16 cellular contexts compared by ENCODE assay signal in genomic region chr3:192884831-192885356, GRCh38. TPM values are rescaled to one million over a fixed set of nuclear protein-coding genes. Genes with fewer than 3 reads are reported as not detected.
DNase-seq lines count a peak whose midpoint lies in the region; ATAC-seq, FAIRE-seq and TF ChIP-seq lines count a peak whose summit lies in the region.
"Had no signal": no experiment of that assay in that cellular context is flagged by ENCODE, and none has a peak within 500 bp of the region (broad histone marks: within the 10 kb centered on the region; RNA-seq: fewer than 3 reads in every experiment).

No MANE protein-coding gene starts in this region.

- H3K36me3 ChIP-seq in BJ (ENCODE audit: control insufficient read depth, insufficient read depth, low read length) (no peaks in the 10 kb centered on the region), IMR-90 (ENCODE audit: control insufficient read depth, insufficient read depth, low read length) (no peaks in the 10 kb centered on the region), HepG2 (replicated peaks in 1 of 2; ENCODE audit: control insufficient read depth in 1 of 2, insufficient read depth in 2 of 2, low read length in 2 of 2) (no peaks in the 10 kb centered on the region), MM.1S (replicated peaks; ENCODE audit: insufficient read depth, low read length) (no peaks in the 10 kb centered on the region)
- H3K36me3 ChIP-seq: esophagus muscularis mucosa, upper lobe of left lung had no signal

- TF ChIP-seq CTCF in BJ (IDR thresholded peaks at IDR 0.05; ENCODE audit: insufficient read depth, low read depth, low read length) (no peak), IMR-90 (conservative IDR thresholded peaks at IDR 0.05; ENCODE audit: low read depth, low read length) (no peak), cardiac fibroblast (IDR thresholded peaks at IDR 0.05; ENCODE audit: low read depth, low read length) (no peak), mesothelial cell of epicardium (IDR thresholded peaks at IDR 0.05; ENCODE audit: unreplicated experiment) (no peak), HepG2 (CRISPR knock-in tag; IDR thresholded peaks at IDR 0.05) (no peak), MM.1S (IDR thresholded peaks at IDR 0.05; ENCODE audit: low read length) (no peak)

- ATAC-seq in IMR-90 (ENCODE audit: low read depth) (no peak), HepG2 (no peak)
- ATAC-seq: psoas muscle had no signal

- H3K23ac ChIP-seq in IMR-90 (ENCODE audit: low read depth, low read length) = peak overlapping the region; percentile 86; the same call in 1 of the 2 replicates

- H3K79me2 ChIP-seq in HepG2 (ENCODE audit: insufficient read depth, low read length) (no peaks in the 10 kb centered on the region), MM.1S (ENCODE audit: low read length) (0 out of 2 replicates have a peak, but pooled peaks cover 3% of the 10 kb centered on the region)

- peaks cover 22% of the 10 kb centered on the region for H3K9me1 ChIP-seq in IMR-90 (ENCODE audit: insufficient read depth, low read length)

- peak overlapping the region; percentile 88 for H4K91ac ChIP-seq in IMR-90 (ENCODE audit: insufficient read depth, low read depth, low read length)

- H2BK15ac ChIP-seq in IMR-90 (ENCODE audit: low read depth, low read length) = peak overlapping the region; percentile 90; the same call in 2 of the 3 replicates

- FAIRE-seq in HepG2 (lab: Jason Lieb, UNC) = no peak

- no peak for TF ChIP-seq POLR2A in IMR-90 (IDR thresholded peaks at IDR 0.05; ENCODE audit: low read depth, low read length)
- TF ChIP-seq POLR2A in HepG2 (IDR thresholded peaks at IDR 0.05; ENCODE audit: insufficient read depth in 1 of 2, low read depth in 2 of 2, low read length in 2 of 2) = no peak

- no CpG with 5 or more reads among the region's 4 CpGs for WGBS in IMR-90 (ENCODE audit: extremely low coverage in 2 of 2, insufficient read length in 1 of 2), 2 experiments
- WGBS in HepG2 (ENCODE audit: low lambda C conversion rate) = 87% methylated on average over 4 of the region's 4 CpGs

- peaks cover 65% of the 10 kb centered on the region for H3K4me1 Mint-ChIP-seq in mesothelial cell of epicardium

- H3K9me3 ChIP-seq in IMR-90 (ENCODE audit: control insufficient read depth, insufficient read depth, low read length) (no peaks in the 10 kb centered on the region), HepG2 (ENCODE audit: low read length) (no peaks in the 10 kb centered on the region), MM.1S (replicated peaks; ENCODE audit: insufficient read depth, low read length) (no peaks in the 10 kb centered on the region)
- H3K9me3 ChIP-seq: esophagus muscularis mucosa, psoas muscle, upper lobe of left lung had no signal

- H2BK20ac ChIP-seq in IMR-90 (ENCODE audit: low read depth, low read length) = peak overlapping the region; percentile 91

- TF ChIP-seq RAD21 in IMR-90 (IDR thresholded peaks at IDR 0.05; ENCODE audit: low read length) (no peak), HepG2 (CRISPR knock-in tag; IDR thresholded peaks at IDR 0.05) (no peak)

- H3K36me3 Mint-ChIP-seq in mesothelial cell of epicardium = no peaks in the 10 kb centered on the region
- H3K36me3 Mint-ChIP-seq: activated naive CD4-positive, alpha-beta T cell treated with anti-CD3 and anti-CD28 coated beads, Interleukin-2, amount 50 U/mL, for 24 hours had no signal

- H3K4me2 ChIP-seq in IMR-90 (ENCODE audit: low read depth, low read length) (no peak overlapping the region), HepG2 (ENCODE audit: low read depth, low read length) (no peak overlapping the region), MM.1S (ENCODE audit: low read depth, low read length) (no peak overlapping the region)

- 0 out of 2 replicates have a peak overlapping the region, but pooled peaks have one; percentile 10 for H4K5ac ChIP-seq in IMR-90 (ENCODE audit: low read depth, low read length)

- no peaks in the 10 kb centered on the region for H3F3A ChIP-seq in MM.1S (ENCODE audit: insufficient read depth, low read length)

- peak overlapping the region; percentile 86 to 88 for H4K8ac ChIP-seq in IMR-90 (ENCODE audit: low read depth in 2 of 2, low read length in 2 of 2)

- H3K79me1 ChIP-seq in IMR-90 (ENCODE audit: low read depth in 1 of 2, low read length in 2 of 2) = peaks cover 34 to 58% of the 10 kb centered on the region in 2 experiments

- peak overlapping the region; percentile 84; the same call in 1 of the 2 replicates for H3K18ac ChIP-seq in IMR-90 (ENCODE audit: low read depth, low read length)

- H3K4me3 ChIP-seq in BJ (ENCODE audit: low read depth, low read length) (no peak overlapping the region), IMR-90 (ENCODE audit: insufficient read depth, low read depth, low read length) (no peak overlapping the region), cardiac fibroblast (replicated peaks in 1 of 2; ENCODE audit: low read depth in 2 of 2, low read length in 2 of 2) (no peak overlapping the region), HepG2 (replicated peaks in 1 of 3; ENCODE audit: insufficient read depth in 1 of 3, low read depth in 2 of 3, low read length in 3 of 3) (no peak overlapping the region), MM.1S (ENCODE audit: low read length) (no peak overlapping the region)
- H3K4me3 ChIP-seq: esophagus muscularis mucosa, psoas muscle, upper lobe of left lung had no signal

- no peak overlapping the region for H3K4me3 Mint-ChIP-seq in mesothelial cell of epicardium
- H3K4me3 Mint-ChIP-seq: activated naive CD4-positive, alpha-beta T cell treated with anti-CD3 and anti-CD28 coated beads, Interleukin-2, amount 50 U/mL, for 24 hours had no signal

- H2BK5ac ChIP-seq in IMR-90 (ENCODE audit: low read depth, low read length, poor library complexity, severe bottlenecking) = peak overlapping the region; percentile 78

- H2AFZ ChIP-seq in IMR-90 (replicated peaks; ENCODE audit: low read length, poor library complexity) (no peak overlapping the region), HepG2 (ENCODE audit: low read length) (no peak overlapping the region), MM.1S (ENCODE audit: low read length) (no peak overlapping the region)

- H3K4me1 ChIP-seq in IMR-90 (ENCODE audit: control insufficient read depth, insufficient read depth, low read length) (peaks cover 26% of the 10 kb centered on the region), HepG2 (ENCODE audit: insufficient read depth, low read length) (peaks cover 60% of the 10 kb centered on the region), MM.1S (ENCODE audit: low read length) (peaks cover 2% of the 10 kb centered on the region)
- H3K4me1 ChIP-seq: psoas muscle had no signal

- TF ChIP-seq EP300 in HepG2 (IDR thresholded peaks at IDR 0.05; ENCODE audit: low read depth in 2 of 2, low read length in 2 of 2) (no peak), HepG2 (CRISPR knock-in tag; IDR thresholded peaks at IDR 0.05; ENCODE audit: borderline replicate concordance) (no peak)

- dilution Hi-C loops in IMR-90 (cut with HindIII; ENCODE audit: low sequenced_read_pairs, unreplicated experiment) = no loop called here

- DNase-seq in BJ (ENCODE audit: low read depth) = peak; percentile 54
- peak; percentile 72 for DNase-seq in IMR-90
- DNase-seq in cardiac fibroblast (ENCODE audit: low read depth in 2 of 2) = peak; percentile 41 to 83
- DNase-seq in mesothelial cell of epicardium (ENCODE audit: low spot score in 2 of 2, unreplicated experiment in 2 of 2) = no peak
- DNase-seq in occipital lobe (lab: John Stamatoyannopoulos, UW) = no peak
- no peak for DNase-seq in pons (ENCODE audit: low spot score)
- DNase-seq in HepG2 (ENCODE audit: low spot score) = no peak
- DNase-seq in MM.1S = no peak
- DNase-seq: DMS53, Kasumi-1, NCI-H187 treated with DMSO at 0.1 percent for 48 hours, psoas muscle, upper lobe of left lung had no signal

- POLR2A ChIA-PET in BJ (lab: Charles Lee) = no interaction called here
- POLR2A ChIA-PET in IMR-90 (lab: Charles Lee; ENCODE audit: unreplicated experiment) = no interaction called here
- POLR2A ChIA-PET in HepG2 (lab: Yijun Ruan, JAX) = interaction anchor here (1.1 kb wide), 1 partner anchor 12 kb away, joined by 3 read pairs; no protein-coding TSS in a partner anchor

- intact Hi-C loops in IMR-90 (cut with micrococcal nuclease) = no loop called here
- intact Hi-C loops in HepG2 (cut with micrococcal nuclease; ENCODE audit: unreplicated experiment) = loop anchor here (5.0 kb wide), 1 partner anchor 68 kb away; no protein-coding TSS in a partner anchor

- H2BK120ac ChIP-seq in IMR-90 (ENCODE audit: low read depth, low read length) = peak overlapping the region; percentile 92

- peak overlapping the region; percentile 93 for H3K4ac ChIP-seq in IMR-90 (ENCODE audit: low read depth, low read length)

- no peaks in the 10 kb centered on the region for H3K9me2 ChIP-seq in MM.1S (replicated peaks; ENCODE audit: insufficient read depth, low read length)

- H3K9me3 Mint-ChIP-seq in mesothelial cell of epicardium = no peaks in the 10 kb centered on the region
- H3K9me3 Mint-ChIP-seq: activated naive CD4-positive, alpha-beta T cell treated with anti-CD3 and anti-CD28 coated beads, Interleukin-2, amount 50 U/mL, for 24 hours had no signal

- H3K27ac ChIP-seq in IMR-90 (ENCODE audit: insufficient read depth, low read length) (peak overlapping the region; percentile 34; the same call in 1 of the 2 replicates), HepG2 (ENCODE audit: extremely low read length, insufficient read depth, low read length) (no peak overlapping the region), MM.1S (ENCODE audit: low read length) (no peak overlapping the region)
- H3K27ac ChIP-seq: esophagus muscularis mucosa, psoas muscle, upper lobe of left lung, VCaP had no signal

- H4K20me1 ChIP-seq in IMR-90 (ENCODE audit: insufficient read depth, low read length) (no peaks in the 10 kb centered on the region), HepG2 (ENCODE audit: insufficient read depth, low read length) (no peaks in the 10 kb centered on the region), MM.1S (ENCODE audit: insufficient read depth, low read length) (no peaks in the 10 kb centered on the region)

- no TSS peak for BruUV-seq in IMR-90 (replicated peaks; lab: Mats Ljungman, UMichigan)
- BruUV-seq in HepG2 (replicated peaks; lab: Mats Ljungman, UMichigan) = no TSS peak

- in situ Hi-C loops in IMR-90 (cut with MboI; ENCODE audit: low sequenced_read_pairs) (loop anchor here (25.0 kb wide), 1 partner anchor 1548 kb away; the partner anchor contains the start of genes CCDC50 and UTS2B), HepG2 (cut with HindIII; ENCODE audit: extremely low pct_ligation_motif_present, low pct_unique_long_range_greater_than_20kb) (no loop called here)

- no peaks in the 10 kb centered on the region for H3K27me3 Mint-ChIP-seq in mesothelial cell of epicardium (ENCODE audit: low read depth)
- H3K27me3 Mint-ChIP-seq: activated naive CD4-positive, alpha-beta T cell treated with anti-CD3 and anti-CD28 coated beads, Interleukin-2, amount 50 U/mL, for 24 hours had no signal

- CTCF ChIA-PET in BJ (lab: Yijun Ruan, JAX) (no interaction called here), IMR-90 (lab: Yijun Ruan, JAX) (no interaction called here), HepG2 (lab: Yijun Ruan, JAX; ENCODE audit: low intra/inter-chr PET ratio, low total read pairs) (no interaction called here)

- peak overlapping the region; percentile 75 for H2AK9ac ChIP-seq in IMR-90 (replicated peaks; ENCODE audit: low read depth, low read length, poor library complexity)

- H3K9ac ChIP-seq in IMR-90 (ENCODE audit: low read depth, low read length) (no peak overlapping the region), HepG2 (ENCODE audit: insufficient read depth, low read depth, low read length) (no peak overlapping the region), MM.1S (ENCODE audit: low read length) (no peak overlapping the region)

- no peaks in the 10 kb centered on the region for H3K27me3 ChIP-seq in BJ (ENCODE audit: control insufficient read depth, insufficient read depth, low read length)
- H3K27me3 ChIP-seq in IMR-90 (ENCODE audit: control insufficient read depth, insufficient read depth, low read length) = no peaks in the 10 kb centered on the region
- no peaks in the 10 kb centered on the region for H3K27me3 ChIP-seq in HepG2 (ENCODE audit: control insufficient read depth in 1 of 2, insufficient read depth in 2 of 2, low read length in 2 of 2)
- no peaks in the 10 kb centered on the region for H3K27me3 ChIP-seq in MM.1S (replicated peaks; ENCODE audit: insufficient read depth, low read length)
- H3K27me3 ChIP-seq: esophagus muscularis mucosa, upper lobe of left lung had no signal

- H3K14ac ChIP-seq in IMR-90 (replicated peaks; ENCODE audit: low read depth, low read length) = peak overlapping the region; percentile 89

- peak overlapping the region; percentile 17; the same call in 1 of the 2 replicates for H3K56ac ChIP-seq in IMR-90 (ENCODE audit: extremely low read depth, insufficient read depth, low read length)

- peak overlapping the region; percentile 89 for H3K27ac Mint-ChIP-seq in mesothelial cell of epicardium
- H3K27ac Mint-ChIP-seq: activated naive CD4-positive, alpha-beta T cell treated with anti-CD3 and anti-CD28 coated beads, Interleukin-2, amount 50 U/mL, for 24 hours had no signal

- peak overlapping the region; percentile 98 for H2AK5ac ChIP-seq in IMR-90 (ENCODE audit: low read depth, low read length)

RNA-seq across cellular contexts. Expression of gene MB21D2, which starts 32.8 kb away (rescaled TPM):
- polyA plus RNA-seq in BJ (2011; rRNA removed) (12.3 and 13.3 TPM in 2 replicates), IMR-90 (2012; rRNA removed) (13.6 and 14.6 TPM in 2 replicates), HepG2 (2011; rRNA removed) (0.85 and 0.90 TPM in 2 replicates)
- polyA minus RNA-seq in BJ (2011; rRNA and poly(A)+ RNA removed) = 20.3 and 27.6 TPM in 2 replicates
- total RNA-seq in IMR-90 (2012; rRNA removed) (44.8 and 46.4 TPM in 2 replicates), mesothelial cell of epicardium (8.5 to 9.4 TPM (median 9.1 TPM) in 3 replicates), occipital lobe (61.9 TPM), HepG2 (2016; rRNA removed; fragmentation: Illumina TruSeq; extraction: Trizol) (1.6 and 2.8 TPM in 2 replicates)
- 8.7 and 9.0 TPM in 2 replicates for polyA plus RNA-seq in IMR-90 (2012; cell fraction: cytosol; rRNA removed)
- 7.6 and 8.1 TPM in 2 replicates for polyA plus RNA-seq in IMR-90 (2012; cell fraction: nucleus; rRNA removed; ENCODE audit: low replicate concordance)
- total RNA-seq in HepG2 (2016; cell fraction: cytosol; rRNA removed; fragmentation: Illumina TruSeq; extraction: Trizol; ENCODE audit: low read depth) = 0.26 and 0.40 TPM in 2 replicates
- 2.0 and 2.4 TPM in 2 replicates for total RNA-seq in HepG2 (2016; cell fraction: insoluble cytoplasmic fraction; rRNA removed; fragmentation: Illumina TruSeq; extraction: Trizol)
- total RNA-seq in HepG2 (2016; cell fraction: membrane; rRNA removed; fragmentation: Illumina TruSeq; extraction: Trizol) = 0.93 and 1.1 TPM in 2 replicates
- total RNA-seq in HepG2 (2016; cell fraction: nucleus; rRNA removed; fragmentation: Illumina TruSeq; extraction: Trizol) = 1.3 and 1.9 TPM in 2 replicates
- 0.62 and 0.71 TPM in 2 replicates for polyA plus RNA-seq in HepG2 (2011; cell fraction: cytosol; rRNA removed)
- polyA plus RNA-seq in HepG2 (2011; cell fraction: nucleus; rRNA removed) = 0.37 and 0.73 TPM in 2 replicates
- polyA plus RNA-seq in HepG2 (2012) = 0.79 and 0.98 TPM in 2 replicates
- 0.07 and 0.15 TPM in 2 replicates for polyA plus RNA-seq in HepG2 (2016; cell fraction: cytosol; fragmentation: Illumina TruSeq; extraction: Trizol; ENCODE audit: low read depth)
- 1.9 TPM in 2 replicates for polyA plus RNA-seq in HepG2 (2016; cell fraction: insoluble cytoplasmic fraction; fragmentation: Illumina TruSeq; extraction: Trizol; ENCODE audit: low read depth)
- 0.37 and 0.52 TPM in 2 replicates for polyA plus RNA-seq in HepG2 (2016; cell fraction: membrane; fragmentation: Illumina TruSeq; extraction: Trizol; ENCODE audit: low read depth)
- polyA plus RNA-seq in HepG2 (2016; cell fraction: nucleus; fragmentation: Illumina TruSeq; extraction: Trizol; ENCODE audit: insufficient read depth, low read depth) = 1.1 and 1.4 TPM in 2 replicates
- polyA minus RNA-seq in HepG2 (2011; rRNA and poly(A)+ RNA removed; ENCODE audit: low replicate concordance) = 2.4 and 4.8 TPM in 2 replicates
- polyA minus RNA-seq in HepG2 (2011; cell fraction: cytosol; rRNA and poly(A)+ RNA removed) = 0.97 and 1.3 TPM in 2 replicates
- polyA minus RNA-seq in HepG2 (2011; cell fraction: nucleus; rRNA and poly(A)+ RNA removed) = 2.4 and 3.6 TPM in 2 replicates

Comparison
In these comparisons a context has a peak if more than half of its experiments do, and no peak if none do; other contexts are left out.
1. DNase-seq: peak in BJ (single experiment), IMR-90 (single experiment) and cardiac fibroblast (2 of 2); none in mesothelial cell of epicardium (0 of 2), occipital lobe (single experiment), pons (single experiment), HepG2 (single experiment) and MM.1S (single experiment).